Comparison of ENCODE assay signal across 9 cellular contexts in the genomic region with DNA sequence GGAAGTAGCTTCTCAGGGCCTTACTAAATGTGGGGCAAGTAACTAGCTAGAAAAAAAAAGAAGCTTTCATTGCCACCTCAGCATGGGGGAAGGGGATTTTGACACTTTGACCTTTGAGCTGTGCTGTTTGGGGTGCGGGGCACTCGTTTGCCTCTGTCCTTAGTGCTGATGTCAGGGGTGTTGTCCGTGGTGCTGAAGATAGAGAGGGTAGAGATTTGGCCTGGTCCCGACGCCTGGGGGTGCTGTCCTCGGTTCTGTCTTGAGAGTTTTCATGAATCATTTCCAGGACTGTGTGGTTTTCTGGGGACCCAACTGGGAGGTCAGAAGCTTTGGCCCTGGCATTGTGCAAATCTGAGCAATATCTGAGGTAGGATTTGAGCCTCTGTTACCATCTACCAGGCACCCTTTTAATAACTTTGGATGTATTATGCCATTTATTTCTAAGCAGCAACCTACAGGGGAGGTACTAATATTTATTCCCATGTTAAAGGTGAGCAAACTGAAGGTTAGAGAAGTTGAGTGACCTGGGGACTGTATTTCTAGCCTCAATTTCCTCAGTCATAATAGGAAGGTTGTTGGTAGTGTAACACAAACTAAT.
DNase-seq lines count a peak whose midpoint lies in the region; ATAC-seq lines count a peak whose summit lies in the region.
"Had no signal": no experiment of that assay in that cellular context is flagged by ENCODE, and none has a peak within 500 bp of the region (broad histone marks: within the 10 kb centered on the region; RNA-seq: fewer than 3 reads in every experiment).

No MANE protein-coding gene starts in this region.

- no peaks in the 10 kb centered on the region for H3K27me3 Mint-ChIP-seq in activated CD8-positive, alpha-beta T cell treated with anti-CD3 and anti-CD28 coated beads, Interleukin-2, amount 10 ng/mL, durations not matched to agents 7 days and 5 days (ENCODE audit: low read depth)

- no peak overlapping the region for H3K4me3 Mint-ChIP-seq in activated CD8-positive, alpha-beta T cell treated with anti-CD3 and anti-CD28 coated beads, Interleukin-2, amount 10 ng/mL, durations not matched to agents 7 days and 5 days
- H3K4me3 Mint-ChIP-seq: stimulated activated naive CD8-positive, alpha-beta T cell treated with anti-CD3 and anti-CD28 coated beads, Interleukin-15, Interleukin-2, amounts not matched to agents 100 ng/mL and 50 ng/mL, for 24 hours had no signal

- H3K9me3 Mint-ChIP-seq in activated CD8-positive, alpha-beta T cell treated with anti-CD3 and anti-CD28 coated beads, Interleukin-2, amount 10 ng/mL, durations not matched to agents 7 days and 5 days (ENCODE audit: insufficient read depth) = no peaks in the 10 kb centered on the region
- H3K9me3 Mint-ChIP-seq: stimulated activated naive CD8-positive, alpha-beta T cell treated with anti-CD3 and anti-CD28 coated beads, Interleukin-15, Interleukin-2, amounts not matched to agents 100 ng/mL and 50 ng/mL, for 24 hours had no signal

- H3K4me1 Mint-ChIP-seq in activated CD8-positive, alpha-beta T cell treated with anti-CD3 and anti-CD28 coated beads, Interleukin-2, amount 10 ng/mL, durations not matched to agents 7 days and 5 days (ENCODE audit: low read depth) = no peaks in the 10 kb centered on the region

- CTCF ChIA-PET in activated CD8-positive, alpha-beta T cell treated with anti-CD3 and anti-CD28 coated beads, Interleukin-2, amount 10 ng/mL, durations not matched to agents 7 days and 5 days (lab: Charles Lee) = no interaction called here

- H3K36me3 Mint-ChIP-seq in activated CD8-positive, alpha-beta T cell treated with anti-CD3 and anti-CD28 coated beads, Interleukin-2, amount 10 ng/mL, durations not matched to agents 7 days and 5 days (ENCODE audit: low read depth) = no peaks in the 10 kb centered on the region

- H3K27ac Mint-ChIP-seq in activated CD8-positive, alpha-beta T cell treated with anti-CD3 and anti-CD28 coated beads, Interleukin-2, amount 10 ng/mL, durations not matched to agents 7 days and 5 days = no peak overlapping the region
- H3K27ac Mint-ChIP-seq: stimulated activated naive CD8-positive, alpha-beta T cell treated with anti-CD3 and anti-CD28 coated beads, Interleukin-15, Interleukin-2, amounts not matched to agents 100 ng/mL and 50 ng/mL, for 24 hours had no signal

- DNase-seq in CMK (ENCODE audit: low read depth) (peak; percentile 42), Kasumi-1 (lab: John Stamatoyannopoulos, UW) (peak; percentile 80 to 83), iPS-NIHi7 (ENCODE audit: extremely low spot score) (peak; percentile 93), activated gamma-delta T cell treated with Interleukin-2 at 50 U/mL for 16 hours (no peak), globus pallidus (ENCODE audit: low spot score) (no peak), anterior cingulate cortex (lab: John Stamatoyannopoulos, UW) (no peak)
- DNase-seq in activated CD8-positive, alpha-beta T cell treated with anti-CD3 and anti-CD28 coated beads, Interleukin-2, amount 10 ng/mL, durations not matched to agents 7 days and 5 days = peak; percentile 71

- ATAC-seq in activated CD8-positive, alpha-beta T cell treated with anti-CD3 and anti-CD28 coated beads, Interleukin-2, amount 10 ng/mL, durations not matched to agents 7 days and 5 days = peak; percentile 72
- ATAC-seq in HG02759 (IDR thresholded peaks at IDR 0.05; ENCODE audit: unreplicated experiment) = no peak

- POLR2A ChIA-PET in activated CD8-positive, alpha-beta T cell treated with anti-CD3 and anti-CD28 coated beads, Interleukin-2, amount 10 ng/mL, durations not matched to agents 7 days and 5 days (lab: Charles Lee) = no interaction called here

Comparison
In these comparisons a context has a peak if more than half of its experiments do, and no peak if none do; other contexts are left out.
1. DNase-seq: peak in CMK (single experiment), Kasumi-1 (2 of 2), activated CD8-positive, alpha-beta T cell treated with anti-CD3 and anti-CD28 coated beads, Interleukin-2, amount 10 ng/mL, durations not matched to agents 7 days and 5 days (single experiment) and iPS-NIHi7 (single experiment); none in activated gamma-delta T cell treated with Interleukin-2 at 50 U/mL for 16 hours (single experiment), globus pallidus (single experiment) and anterior cingulate cortex (0 of 58).